Comparison of ENCODE assay signal across 19 cellular contexts in the genomic region with DNA sequence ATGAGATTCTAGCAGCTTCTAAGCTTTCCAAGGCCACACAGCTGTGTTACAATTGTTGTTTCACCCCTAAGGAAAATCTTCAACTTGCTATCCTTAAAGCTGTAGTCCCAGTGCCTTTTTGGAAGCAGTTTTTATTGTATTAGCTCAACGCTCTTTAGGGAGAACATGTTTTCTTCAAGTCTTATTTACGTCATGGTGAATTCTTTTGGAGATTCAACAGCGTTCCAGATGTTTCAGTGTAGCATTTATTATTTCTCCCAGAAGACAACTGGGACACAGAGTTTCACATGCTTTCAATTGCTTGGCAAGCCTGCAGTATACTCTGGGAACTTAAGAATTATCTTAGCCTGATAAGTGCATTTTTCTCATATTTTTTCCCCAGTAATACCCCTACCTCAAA.
DNase-seq lines count a peak whose midpoint lies in the region; ATAC-seq and TF ChIP-seq lines count a peak whose summit lies in the region.
"Had no signal": no experiment of that assay in that cellular context is flagged by ENCODE, and none has a peak within 500 bp of the region (broad histone marks: within the 10 kb centered on the region; RNA-seq: fewer than 3 reads in every experiment).

No MANE protein-coding gene starts in this region.

- H3K9me2 ChIP-seq in hepatocyte (replicated peaks; ENCODE audit: insufficient read depth): no peaks in the 10 kb centered on the region

- no peak overlapping the region for H3K4me2 ChIP-seq in hepatocyte

- WGBS in hepatocyte (ENCODE audit: low lambda C conversion rate, missing lambda C conversion rate): 52% methylated on average over 3 of the region's 3 CpGs

- no peaks in the 10 kb centered on the region for H3K79me2 ChIP-seq in hepatocyte

- DNase-seq in AG10803 (ENCODE audit: low read depth): peak; percentile 1
- DNase-seq in adipocyte (ENCODE audit: low read depth): peak; percentile 67
- DNase-seq in fibroblast of mammary gland (ENCODE audit: low read depth): peak; percentile 58
- DNase-seq in hepatocyte (ENCODE audit: low spot score): peak; percentile 6
- DNase-seq in middle frontal gyrus (ENCODE audit: extremely low spot score, low spot score): no peak
- DNase-seq in ascending aorta (ENCODE audit: low spot score in 2 of 2): no peak
- DNase-seq: CD8-positive, alpha-beta T cell; GF-D8; GOT3; KBM-7; NCI-H1092 treated with DMSO at 0.1 percent for 48 hours; NCI-H1694; NCI-H345; NCI-H526 treated with DMSO at 0.1 percent for 48 hours; NK-92 treated with Interleukin-12 subunit alpha and Interleukin-12 subunit beta, amount 100 ng/mL, for 24 hours; OCI-M1; RPMI8226 had no signal

- no peak overlapping the region for H3K27ac ChIP-seq in hepatocyte
- no peak overlapping the region for H3K27ac ChIP-seq in ascending aorta

- H3K4me3 ChIP-seq in AG10803 (ENCODE audit: low read length) (no peak overlapping the region), adipocyte (ENCODE audit: low read length) (no peak overlapping the region), fibroblast of mammary gland (ENCODE audit: control insufficient read depth, low read depth, low read length) (no peak overlapping the region), hepatocyte (no peak overlapping the region), ascending aorta (no peak overlapping the region)

- peaks cover 31% of the 10 kb centered on the region for H3K9me3 ChIP-seq in adipocyte (ENCODE audit: control insufficient read depth, low read length)
- H3K9me3 ChIP-seq in hepatocyte (ENCODE audit: low read depth): no peaks in the 10 kb centered on the region
- H3K9me3 ChIP-seq in ascending aorta: peaks cover 0 to 6% of the 10 kb centered on the region in 2 donors

- ATAC-seq in SK-N-SH treated with all-trans-retinoic acid at 6 μM for 48 hours (no peak), HG02642 (IDR thresholded peaks at IDR 0.05; ENCODE audit: poor library complexity, unreplicated experiment) (no peak)
- ATAC-seq: CD8-positive, alpha-beta T cell had no signal

- no peaks in the 10 kb centered on the region for H3K4me1 ChIP-seq in adipocyte (ENCODE audit: control insufficient read depth, insufficient read depth, low read length)
- no peaks in the 10 kb centered on the region for H3K4me1 ChIP-seq in hepatocyte (ENCODE audit: insufficient read depth)
- H3K4me1 ChIP-seq in ascending aorta: no peaks in the 10 kb centered on the region

- H3K9ac ChIP-seq in adipocyte (ENCODE audit: low read length): no peak overlapping the region

- H3K36me3 ChIP-seq in adipocyte (ENCODE audit: control insufficient read depth, insufficient read depth, low read length, severe bottlenecking) (no peaks in the 10 kb centered on the region), hepatocyte (replicated peaks; ENCODE audit: insufficient read depth, low read depth) (no peaks in the 10 kb centered on the region), ascending aorta (no peaks in the 10 kb centered on the region)

- H4K20me1 ChIP-seq in hepatocyte (ENCODE audit: insufficient read depth, poor library complexity, severe bottlenecking): no peaks in the 10 kb centered on the region

- intact Hi-C loops in ascending aorta (cut with DNase I): no loop called here

- H3K27me3 ChIP-seq in adipocyte (replicated peaks; ENCODE audit: control insufficient read depth, insufficient read depth, low read length): no peaks in the 10 kb centered on the region
- no peaks in the 10 kb centered on the region for H3K27me3 ChIP-seq in hepatocyte
- no peaks in the 10 kb centered on the region for H3K27me3 ChIP-seq in ascending aorta

- H2AFZ ChIP-seq in hepatocyte: no peak overlapping the region

- no peak for TF ChIP-seq CTCF in AG10803 (conservative IDR thresholded peaks at IDR 0.05; ENCODE audit: low read length)
- TF ChIP-seq CTCF in fibroblast of mammary gland (conservative IDR thresholded peaks at IDR 0.05; ENCODE audit: control insufficient read depth, insufficient read depth, low read depth, low read length): no peak
- no peak for TF ChIP-seq CTCF in hepatocyte (IDR thresholded peaks at IDR 0.05; ENCODE audit: poor library complexity)
- no peak for TF ChIP-seq CTCF in ascending aorta (IDR thresholded peaks at IDR 0.05)

TF ChIP-seq in SK-N-SH treated with all-trans-retinoic acid at 6 μM for 48 hours, 23 proteins besides CTCF, POLR2A, EP300 and RAD21:
- no peak for TF ChIP-seq TCF4 (CRISPR knock-in tag; IDR thresholded peaks at IDR 0.05; ENCODE audit: borderline replicate concordance)
- TF ChIP-seq OSR1 (CRISPR knock-in tag; IDR thresholded peaks at IDR 0.05): no peak
- no peak for TF ChIP-seq ESRRG (CRISPR knock-in tag; IDR thresholded peaks at IDR 0.05)
- no peak for TF ChIP-seq ZFP3 (CRISPR knock-in tag; IDR thresholded peaks at IDR 0.05)
- TF ChIP-seq PPARA (CRISPR knock-in tag; IDR thresholded peaks at IDR 0.05; ENCODE audit: borderline replicate concordance): no peak
- no peak for TF ChIP-seq ZNF70 (CRISPR knock-in tag; IDR thresholded peaks at IDR 0.05)
- no peak for TF ChIP-seq ZFP30 (CRISPR knock-in tag; IDR thresholded peaks at IDR 0.05)
- no peak for TF ChIP-seq ZNF8 (CRISPR knock-in tag; IDR thresholded peaks at IDR 0.05)
- TF ChIP-seq, protein P1, sequence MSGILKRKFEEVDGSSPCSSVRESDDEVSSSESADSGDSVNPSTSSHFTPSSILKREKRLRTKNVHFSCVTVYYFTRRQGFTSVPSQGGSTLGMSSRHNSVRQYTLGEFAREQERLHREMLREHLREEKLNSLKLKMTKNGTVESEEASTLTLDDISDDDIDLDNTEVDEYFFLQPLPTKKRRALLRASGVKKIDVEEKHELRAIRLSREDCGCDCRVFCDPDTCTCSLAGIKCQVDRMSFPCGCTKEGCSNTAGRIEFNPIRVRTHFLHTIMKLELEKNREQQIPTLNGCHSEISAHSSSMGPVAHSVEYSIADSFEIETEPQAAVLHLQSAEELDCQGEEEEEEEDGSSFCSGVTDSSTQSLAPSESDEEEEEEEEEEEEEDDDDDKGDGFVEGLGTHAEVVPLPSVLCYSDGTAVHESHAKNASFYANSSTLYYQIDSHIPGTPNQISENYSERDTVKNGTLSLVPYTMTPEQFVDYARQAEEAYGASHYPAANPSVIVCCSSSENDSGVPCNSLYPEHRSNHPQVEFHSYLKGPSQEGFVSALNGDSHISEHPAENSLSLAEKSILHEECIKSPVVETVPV (CRISPR knock-in tag; IDR thresholded peaks at IDR 0.05): no peak
- no peak for TF ChIP-seq TOX (CRISPR knock-in tag; IDR thresholded peaks at IDR 0.05; ENCODE audit: borderline replicate concordance)
- no peak for TF ChIP-seq ISL1 (CRISPR knock-in tag; IDR thresholded peaks at IDR 0.05)
- TF ChIP-seq ZNF565 (CRISPR knock-in tag; conservative IDR thresholded peaks at IDR 0.05; ENCODE audit: low read depth): no peak
- no peak for TF ChIP-seq CSDC2 (CRISPR knock-in tag; IDR thresholded peaks at IDR 0.05)
- TF ChIP-seq BACH2 (CRISPR knock-in tag; IDR thresholded peaks at IDR 0.05; ENCODE audit: borderline replicate concordance): no peak
- TF ChIP-seq, protein P2, sequence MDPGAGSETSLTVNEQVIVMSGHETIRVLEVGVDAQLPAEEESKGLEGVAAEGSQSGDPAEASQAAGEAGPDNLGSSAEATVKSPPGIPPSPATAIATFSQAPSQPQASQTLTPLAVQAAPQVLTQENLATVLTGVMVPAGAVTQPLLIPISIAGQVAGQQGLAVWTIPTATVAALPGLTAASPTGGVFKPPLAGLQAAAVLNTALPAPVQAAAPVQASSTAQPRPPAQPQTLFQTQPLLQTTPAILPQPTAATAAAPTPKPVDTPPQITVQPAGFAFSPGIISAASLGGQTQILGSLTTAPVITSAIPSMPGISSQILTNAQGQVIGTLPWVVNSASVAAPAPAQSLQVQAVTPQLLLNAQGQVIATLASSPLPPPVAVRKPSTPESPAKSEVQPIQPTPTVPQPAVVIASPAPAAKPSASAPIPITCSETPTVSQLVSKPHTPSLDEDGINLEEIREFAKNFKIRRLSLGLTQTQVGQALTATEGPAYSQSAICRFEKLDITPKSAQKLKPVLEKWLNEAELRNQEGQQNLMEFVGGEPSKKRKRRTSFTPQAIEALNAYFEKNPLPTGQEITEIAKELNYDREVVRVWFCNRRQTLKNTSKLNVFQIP (CRISPR knock-in tag; IDR thresholded peaks at IDR 0.05; ENCODE audit: borderline replicate concordance, low read depth): no peak
- no peak for TF ChIP-seq ZC3H10 (CRISPR knock-in tag; IDR thresholded peaks at IDR 0.05)

Comparison
In these comparisons a context has a peak if more than half of its experiments do, and no peak if none do; other contexts are left out.
1. DNase-seq: peak in AG10803 (single experiment), adipocyte (single experiment), fibroblast of mammary gland (single experiment) and hepatocyte (single experiment); none in middle frontal gyrus (single experiment) and ascending aorta (0 of 2).